ENCODE assay signal across 1 cellular context in the genomic region with DNA sequence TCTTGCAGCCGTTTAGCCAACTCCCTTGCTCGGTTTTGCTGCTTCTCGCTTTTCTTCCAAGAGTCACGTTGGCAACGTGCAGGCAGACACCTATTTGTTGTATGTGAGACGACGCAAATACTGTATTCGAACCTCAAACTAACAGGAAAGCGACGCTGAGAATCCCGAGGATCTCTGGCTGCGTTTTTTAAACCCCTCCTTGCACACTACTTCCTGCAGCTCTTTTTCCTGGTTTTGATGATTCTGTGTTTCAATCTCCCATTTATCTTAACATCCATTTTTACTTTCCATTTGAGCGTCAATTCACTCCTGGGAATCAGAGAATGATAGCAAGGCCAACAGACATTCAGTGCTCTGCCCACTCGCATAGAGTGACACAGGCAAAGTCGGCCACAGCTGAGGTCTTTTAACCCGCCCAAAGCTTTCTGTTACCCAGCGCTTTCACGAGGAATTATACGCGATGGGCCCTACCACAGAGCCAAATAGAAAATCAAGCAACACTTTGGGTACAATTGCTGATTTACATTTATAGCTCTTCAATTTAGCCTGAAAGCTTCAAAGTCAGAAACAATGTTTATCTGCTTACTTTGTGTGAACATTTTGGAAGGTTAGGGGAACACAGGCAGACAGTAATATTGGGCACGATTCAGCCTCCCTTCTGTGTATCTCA.
TF ChIP-seq lines count a peak whose summit lies in the region.

No MANE protein-coding gene starts in this region.

TF ChIP-seq in endothelial cell of umbilical vein, 7 proteins besides CTCF, POLR2A, EP300 and RAD21 (continued from another document):
- TF ChIP-seq MYC (IDR thresholded peaks at IDR 0.05; ENCODE audit: low read depth, low read length): no peak
- TF ChIP-seq JUN (IDR thresholded peaks at IDR 0.05; ENCODE audit: borderline replicate concordance, insufficient read depth, insufficient read length, low read depth): no peak
- TF ChIP-seq, protein P1, sequence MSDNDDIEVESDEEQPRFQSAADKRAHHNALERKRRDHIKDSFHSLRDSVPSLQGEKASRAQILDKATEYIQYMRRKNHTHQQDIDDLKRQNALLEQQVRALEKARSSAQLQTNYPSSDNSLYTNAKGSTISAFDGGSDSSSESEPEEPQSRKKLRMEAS (IDR thresholded peaks at IDR 0.05; ENCODE audit: insufficient read depth, insufficient read length): no peak
- TF ChIP-seq GATA2 (IDR thresholded peaks at IDR 0.05; ENCODE audit: insufficient read depth, insufficient read length, low read depth, low read length): no peak
- TF ChIP-seq POLR2AphosphoS5 (IDR thresholded peaks at IDR 0.05; ENCODE audit: insufficient read depth, low read depth, low read length): no peak
- TF ChIP-seq FOS (IDR thresholded peaks at IDR 0.05; ENCODE audit: borderline replicate concordance, insufficient read depth, low read length): no peak
